Comparison of ENCODE assay signal across 1 cellular context in genomic region chr19:6060600-6061391, GRCh38.
TF ChIP-seq lines count a peak whose summit lies in the region.

No MANE protein-coding gene starts in this region.

TF ChIP-seq in K562, 482 proteins besides CTCF, POLR2A, EP300 and RAD21 (continued from another document and continues in another):
- TF ChIP-seq ZBTB11 (CRISPR knock-in tag; IDR thresholded peaks at IDR 0.05) (peak in 1 of 3 experiments; percentile 21; a peak in 1 of 6 replicates), ZNF263 (CRISPR knock-in tag; IDR thresholded peaks at IDR 0.05; ENCODE audit: borderline replicate concordance) (peak; percentile 74), MXD1 (CRISPR knock-in tag; IDR thresholded peaks at IDR 0.05; ENCODE audit: borderline replicate concordance, poor library complexity, severe bottlenecking) (no peak), HMGXB4 (CRISPR knock-in tag; IDR thresholded peaks at IDR 0.05) (no peak), MAFG (tag; conservative IDR thresholded peaks at IDR 0.05) (peak; percentile 62), CBFA2T3 (IDR thresholded peaks at IDR 0.05) (peak; percentile 91), ELF2 (CRISPR knock-in tag; IDR thresholded peaks at IDR 0.05) (no peak), HDAC6 (IDR thresholded peaks at IDR 0.05; ENCODE audit: low read depth, low read length) (no peak), TCF7L2 (IDR thresholded peaks at IDR 0.05; ENCODE audit: low read depth, low read length) (no peak), SRF (CRISPR knock-in tag; IDR thresholded peaks at IDR 0.05) (no peak), GATAD2A (IDR thresholded peaks at IDR 0.05) (peak; percentile 93; the same call in 1 of the 2 replicates), TFAM (CRISPR knock-in tag; conservative IDR thresholded peaks at IDR 0.05) (no peak), PRDM10 (IDR thresholded peaks at IDR 0.05; ENCODE audit: partially characterized antibody) (no peak), SMARCA4 (IDR thresholded peaks at IDR 0.05) (peak; percentile 98), SNRNP70 (optimal IDR thresholded peaks at IDR 0.05; ENCODE audit: low read depth, low read length) (no peak), PHB2 (IDR thresholded peaks at IDR 0.05; ENCODE audit: low read depth) (no peak), E2F3 (CRISPR knock-in tag; IDR thresholded peaks at IDR 0.05) (peak; percentile 4; the same call in 1 of the 2 replicates), BRF2 (IDR thresholded peaks at IDR 0.05; ENCODE audit: borderline replicate concordance, insufficient read depth, insufficient read length) (no peak), MTA1 (IDR thresholded peaks at IDR 0.05; ENCODE audit: borderline replicate concordance) (peak; percentile 89), ZKSCAN8 (CRISPR knock-in tag; IDR thresholded peaks at IDR 0.05) (peak; percentile 69; the same call in 1 of the 2 replicates), ZNF12 (CRISPR knock-in tag; IDR thresholded peaks at IDR 0.05) (peak; percentile 63; the same call in 1 of the 2 replicates), MYNN (IDR thresholded peaks at IDR 0.05) (peak; percentile 71; the same call in 1 of the 2 replicates), MYNN (CRISPR knock-in tag; IDR thresholded peaks at IDR 0.05) (no peak), ZNF282 (CRISPR knock-in tag; IDR thresholded peaks at IDR 0.05) (no peak), NRF1 (conservative IDR thresholded peaks at IDR 0.05 in 1 of 2, IDR thresholded peaks at IDR 0.05 in 1 of 2) (peak; percentile 54 to 66), ZNF280B (CRISPR knock-in tag; IDR thresholded peaks at IDR 0.05) (no peak), RFX5 (IDR thresholded peaks at IDR 0.05; ENCODE audit: low read depth, low read length) (no peak), ARID1B (IDR thresholded peaks at IDR 0.05) (peak; percentile 98), FOXP4 (CRISPR knock-in tag; IDR thresholded peaks at IDR 0.05; ENCODE audit: borderline replicate concordance) (no peak), E2F5 (CRISPR knock-in tag; IDR thresholded peaks at IDR 0.05) (no peak), PHF21A (IDR thresholded peaks at IDR 0.05; ENCODE audit: borderline replicate concordance, low read depth) (peak; percentile 92), TBL1XR1 (IDR thresholded peaks at IDR 0.05; ENCODE audit: low read length in 2 of 2) (peak in 1 of 2 experiments; percentile 93; a peak in 2 of 4 replicates), KLF16 (IDR thresholded peaks at IDR 0.05) (peak; percentile 75), ATF3 (IDR thresholded peaks at IDR 0.05) (peak; percentile 98), ATF3 (CRISPR knock-in tag; conservative IDR thresholded peaks at IDR 0.05) (peak; percentile 80), USF2 (CRISPR knock-in tag; IDR thresholded peaks at IDR 0.05) (peak; percentile 82), AFF4 (CRISPR knock-in tag; IDR thresholded peaks at IDR 0.05) (no peak), SUPT5H (IDR thresholded peaks at IDR 0.05) (peak; percentile 42; the same call in 1 of the 2 replicates), SAFB (IDR thresholded peaks at IDR 0.05; ENCODE audit: borderline replicate concordance, low read depth, low read length) (no peak), GATA2 (CRISPR knock-in tag; IDR thresholded peaks at IDR 0.05) (peak; percentile 95), SETDB1 (IDR thresholded peaks at IDR 0.05; ENCODE audit: low read length) (no peak), ZNF436 (CRISPR knock-in tag; IDR thresholded peaks at IDR 0.05) (no peak)
